In the genomic region with DNA sequence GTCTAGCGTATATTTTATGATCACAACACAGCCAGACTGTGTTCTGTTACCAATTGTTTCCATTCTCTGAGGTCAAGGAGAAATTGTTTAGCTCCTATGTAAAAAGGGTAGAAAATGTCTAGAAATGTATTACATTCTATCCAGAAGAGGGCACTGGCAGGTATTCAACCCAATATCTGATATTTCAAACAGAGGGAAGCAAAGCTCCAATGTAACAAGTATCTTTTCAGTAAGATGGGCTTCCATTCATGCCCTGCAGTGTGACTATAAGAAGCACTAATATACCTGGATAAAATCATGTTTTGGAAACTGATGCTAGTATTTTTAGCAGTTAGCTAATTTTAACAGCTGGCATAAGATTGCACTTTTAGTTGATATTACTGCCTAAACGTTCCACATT, we compare ENCODE assay signal across 10 cellular contexts.
DNase-seq lines count a peak whose midpoint lies in the region; ATAC-seq and TF ChIP-seq lines count a peak whose summit lies in the region.
"Had no signal": no experiment of that assay in that cellular context is flagged by ENCODE, and none has a peak within 500 bp of the region (broad histone marks: within the 10 kb centered on the region; RNA-seq: fewer than 3 reads in every experiment).

No MANE protein-coding gene starts in this region.

- no peak overlapping the region for H3K4me3 ChIP-seq in AG09309 (ENCODE audit: control insufficient read depth, low read depth, low read length)
- H3K4me3 ChIP-seq: left lung, ovary had no signal

- TF ChIP-seq POLR2A in erythroblast (IDR thresholded peaks at IDR 0.05; ENCODE audit: low read length), result no peak

- DNase-seq in AG09309 (ENCODE audit: low read depth) (no peak), HS-5 (ENCODE audit: low read depth) (peak; percentile 0), amniotic epithelial cell (ENCODE audit: low read depth) (peak; percentile 5), left lobe of liver (ENCODE audit: low spot score) (no peak), SKM-1 treated with dmso at 0.1 percent for 144 hours (lab: John Stamatoyannopoulos, UW; ENCODE audit: unreplicated experiment) (no peak), erythroblast (lab: John Stamatoyannopoulos, UW) (no peak)
- no peak for DNase-seq in central memory CD4-positive, alpha-beta T cell
- DNase-seq: left lung, ovary had no signal

- ATAC-seq in left lobe of liver (peak; percentile 49), GM19328 (IDR thresholded peaks at IDR 0.05; ENCODE audit: unreplicated experiment) (no peak)
- ATAC-seq: left lung had no signal

- peak; percentile 13 for TF ChIP-seq CTCF in AG09309 (IDR thresholded peaks at IDR 0.05; ENCODE audit: control insufficient read depth, insufficient read depth, low read depth, low read length, missing control alignments)

Comparison
In these comparisons a context has a peak if more than half of its experiments do, and no peak if none do; other contexts are left out.
1. DNase-seq: peak in HS-5 (single experiment) and amniotic epithelial cell (single experiment); none in AG09309 (single experiment), left lobe of liver (single experiment), central memory CD4-positive, alpha-beta T cell (single experiment), SKM-1 treated with dmso at 0.1 percent for 144 hours (single experiment) and erythroblast (0 of 2).